20 cellular contexts compared by ENCODE assay signal in genomic region chr3:148329481-148330220, GRCh38.
A peak's percentile ranks its signal among the peaks of the same experiment; 100 is the strongest.
DNase-seq lines count a peak whose midpoint lies in the region; ATAC-seq, FAIRE-seq and TF ChIP-seq lines count a peak whose summit lies in the region.
"Had no signal": no experiment of that assay in that cellular context is flagged by ENCODE, and none has a peak within 500 bp of the region (broad histone marks: within the 10 kb centered on the region; RNA-seq: fewer than 3 reads in every experiment).

No MANE protein-coding gene starts in this region.

- no peak overlapping the region for H3K27ac ChIP-seq in H1 (ENCODE audit: low read depth, low read length)
- no peak overlapping the region for H3K27ac ChIP-seq in mesendoderm (ENCODE audit: low read depth, low read length)
- H3K27ac ChIP-seq in aorta (ENCODE audit: low read depth in 1 of 2, low read length in 2 of 2): no peak overlapping the region
- H3K27ac ChIP-seq: BLaER1, cardiac muscle cell, neutrophil, transverse colon had no signal

- H3K79me2 ChIP-seq in H1 (ENCODE audit: control insufficient read depth in 1 of 2, insufficient read depth in 2 of 2, low read length in 2 of 2): no peaks in the 10 kb centered on the region
- H3K79me2 ChIP-seq in mesendoderm (ENCODE audit: control insufficient read depth, insufficient read depth, low read length): no peaks in the 10 kb centered on the region

- H3K27me3 ChIP-seq in H1 (replicated peaks in 1 of 4; ENCODE audit: control insufficient read depth in 3 of 4, extremely low read depth in 1 of 4, insufficient read depth in 3 of 4, low read length in 3 of 4) (no peaks in the 10 kb centered on the region), mesendoderm (ENCODE audit: insufficient read depth, low read length, poor library complexity) (no peaks in the 10 kb centered on the region), aorta (ENCODE audit: control insufficient read depth in 1 of 2, insufficient read depth in 2 of 2, low read length in 1 of 2) (no peaks in the 10 kb centered on the region)
- H3K27me3 ChIP-seq: BLaER1, cardiac muscle cell, neutrophil, transverse colon had no signal

- no peak overlapping the region for H3K56ac ChIP-seq in H1 (replicated peaks; ENCODE audit: insufficient read length, low read depth, low read length)
- H3K56ac ChIP-seq in mesendoderm (ENCODE audit: low read length): no peak overlapping the region

- no peak for TF ChIP-seq POLR2A in H1 (IDR thresholded peaks at IDR 0.05; ENCODE audit: control extremely low read depth in 1 of 2, low read depth in 2 of 2, low read length in 2 of 2)

- no peaks in the 10 kb centered on the region for H3K23me2 ChIP-seq in H1 (ENCODE audit: low read depth, low read length)

- no peak for TF ChIP-seq RAD21 in H1 (IDR thresholded peaks at IDR 0.05 in 1 of 2, conservative IDR thresholded peaks at IDR 0.05 in 1 of 2; ENCODE audit: low read depth in 2 of 2, low read length in 2 of 2)

- DNase-seq in GM18507 (ENCODE audit: extremely low spot score, insufficient read length, low read depth) (no peak), NCI-H2081 treated with DMSO at 0.1 percent for 48 hours (lab: John Stamatoyannopoulos, UW) (peak; percentile 44), H1 (ENCODE audit: low read depth in 1 of 2, low spot score in 2 of 2) (no peak), mesendoderm (peak; percentile 9), aorta (no peak), cortex of kidney (lab: John Stamatoyannopoulos, UW) (no peak)
- DNase-seq: activated gamma-delta T cell treated with Interleukin-2 at 50 U/mL for 16 hours; DMS79 treated with DMSO at 0.1 percent for 48 hours; hippocampal formation; NCI-H1436; stimulated activated CD4-positive, alpha-beta T cell treated with anti-CD3 and anti-CD28 coated beads, Interleukin-4, amount 100 ng/mL, for 24 hours; transverse colon had no signal

- H3K23ac ChIP-seq in H1 (ENCODE audit: insufficient read length) (no peak overlapping the region), mesendoderm (ENCODE audit: low read length) (no peak overlapping the region)

- H3K9me3 ChIP-seq in H1 (ENCODE audit: insufficient read depth in 2 of 2, low read depth in 1 of 2, low read length in 1 of 2) (no peaks in the 10 kb centered on the region), aorta (ENCODE audit: control insufficient read depth, low read length) (no peaks in the 10 kb centered on the region)
- H3K9me3 ChIP-seq: BLaER1, neutrophil, transverse colon had no signal

- ATAC-seq in GM19397 (IDR thresholded peaks at IDR 0.05; ENCODE audit: unreplicated experiment) (no peak), HG03045 (IDR thresholded peaks at IDR 0.05; ENCODE audit: unreplicated experiment) (no peak), aorta (ENCODE audit: low FRiP score) (no peak)
- ATAC-seq: sciatic nerve had no signal

- no peak for TF ChIP-seq CTCF in H1 (IDR thresholded peaks at IDR 0.05; ENCODE audit: control extremely low read depth in 1 of 3, insufficient read depth in 1 of 3, low read depth in 1 of 3, low read length in 3 of 3)

- no peaks in the 10 kb centered on the region for H3K36me3 ChIP-seq in H1 (ENCODE audit: control insufficient read depth in 2 of 4, insufficient read depth in 4 of 4, low read length in 3 of 4)
- no peaks in the 10 kb centered on the region for H3K36me3 ChIP-seq in mesendoderm (ENCODE audit: control insufficient read depth, insufficient read depth, low read length)
- no peaks in the 10 kb centered on the region for H3K36me3 ChIP-seq in aorta (ENCODE audit: control insufficient read depth in 1 of 2, insufficient read depth in 2 of 2, low read length in 1 of 2)
- H3K36me3 ChIP-seq: BLaER1, cardiac muscle cell, neutrophil, transverse colon had no signal

- H2AFZ ChIP-seq in H1 (ENCODE audit: low read length): peak overlapping the region; percentile 68; the same call in 1 of the 2 replicates

- POLR2A ChIA-PET in H1 (lab: Charles Lee; ENCODE audit: partially characterized antibody): no interaction called here

- no peaks in the 10 kb centered on the region for H4K20me1 ChIP-seq in H1 (replicated peaks in 1 of 2; ENCODE audit: control insufficient read depth in 1 of 2, insufficient read depth in 2 of 2, low read length in 2 of 2)
- H4K20me1 ChIP-seq: BLaER1 had no signal

- no peak overlapping the region for H3K4ac ChIP-seq in H1 (replicated peaks; ENCODE audit: insufficient read length, low read depth, low read length)
- no peak overlapping the region for H3K4ac ChIP-seq in mesendoderm (ENCODE audit: low read depth, low read length)

- TF ChIP-seq EP300 in H1 (IDR thresholded peaks at IDR 0.05; ENCODE audit: borderline replicate concordance in 1 of 2, low read depth in 2 of 2, low read length in 2 of 2): no peak

- intact Hi-C loops in aorta (cut with DNase I): no loop called here

- CTCF ChIA-PET in H1 (lab: Charles Lee; ENCODE audit: partially characterized antibody): no interaction called here

- WGBS in H1 (ENCODE audit: extremely low coverage in 1 of 2, insufficient coverage in 1 of 2, insufficient read length in 1 of 2, insufficient replicate concordance in 2 of 2, low coverage in 1 of 2, low lambda C conversion rate in 2 of 2, missing lambda C conversion rate in 1 of 2), 2 experiments: 87% methylated on average over 4 of the region's 4 CpGs; no CpG with 5 or more reads in 1 of the 2 experiments
- 100% methylated on average over 1 of the region's 4 CpGs for WGBS in mesendoderm (ENCODE audit: extremely low coverage, insufficient coverage, low lambda C conversion rate)
- WGBS in aorta, 2 donors: 66 to 67% methylated on average over 4 of the region's 4 CpGs

- no peak overlapping the region for H4K91ac ChIP-seq in H1 (replicated peaks; ENCODE audit: insufficient read length, low read length)

- H4K8ac ChIP-seq in H1 (ENCODE audit: extremely low read depth, insufficient read depth, low read length): no peak overlapping the region
- H4K8ac ChIP-seq in mesendoderm (ENCODE audit: low read depth, low read length): no peak overlapping the region

- FAIRE-seq in GM18507 (lab: Jason Lieb, UNC) (peak; percentile 58), H1 (lab: Jason Lieb, UNC) (no peak)
- FAIRE-seq: endothelial cell of umbilical vein had no signal

- H3K9ac ChIP-seq in H1 (replicated peaks in 1 of 4; ENCODE audit: extremely low read depth in 1 of 4, low read depth in 3 of 4, low read length in 3 of 4) (no peak overlapping the region), mesendoderm (ENCODE audit: low read length) (no peak overlapping the region)
- H3K9ac ChIP-seq: BLaER1 had no signal

- H2BK5ac ChIP-seq in H1 (ENCODE audit: low read depth, low read length): no peak overlapping the region
- no peak overlapping the region for H2BK5ac ChIP-seq in mesendoderm (ENCODE audit: low read length)

- H3K18ac ChIP-seq in H1 (ENCODE audit: extremely low read depth, low read length): no peak overlapping the region
- no peak overlapping the region for H3K18ac ChIP-seq in mesendoderm (ENCODE audit: low read length)

- H3K14ac ChIP-seq in H1 (ENCODE audit: insufficient read length): no peak overlapping the region

- H2BK120ac ChIP-seq in H1 (replicated peaks; ENCODE audit: low read depth, low read length): no peak overlapping the region
- H2BK120ac ChIP-seq in mesendoderm (ENCODE audit: low read depth, low read length): no peak overlapping the region

- no peak overlapping the region for H2BK12ac ChIP-seq in H1 (ENCODE audit: low read depth, low read length)

- no peaks in the 10 kb centered on the region for H3K79me1 ChIP-seq in H1 (ENCODE audit: low read depth, low read length)
- no peaks in the 10 kb centered on the region for H3K79me1 ChIP-seq in mesendoderm (ENCODE audit: low read length)

- peaks cover 0 to 2% (median 0%) of the 10 kb centered on the region in 4 experiments; a peak in 1 of 7 replicates for H3K4me1 ChIP-seq in H1 (replicated peaks in 1 of 4; ENCODE audit: control insufficient read depth in 3 of 4, insufficient read depth in 4 of 4, low read length in 3 of 4)
- H3K4me1 ChIP-seq in mesendoderm (ENCODE audit: control insufficient read depth, low read depth, low read length): peaks cover 3% of the 10 kb centered on the region
- no peaks in the 10 kb centered on the region for H3K4me1 ChIP-seq in aorta (ENCODE audit: control insufficient read depth in 1 of 2, insufficient read depth in 2 of 2, low read length in 2 of 2)
- H3K4me1 ChIP-seq: BLaER1, transverse colon had no signal

- H2AK5ac ChIP-seq in H1 (ENCODE audit: low read depth, low read length): no peak overlapping the region
- H2AK5ac ChIP-seq in mesendoderm (ENCODE audit: low read length): no peak overlapping the region

- no peak overlapping the region for H2BK20ac ChIP-seq in H1 (ENCODE audit: low read length)

- no peak overlapping the region for H3K4me3 ChIP-seq in H1 (ENCODE audit: extremely low read depth in 1 of 4, insufficient read depth in 2 of 4, low read depth in 3 of 4, low read length in 4 of 4)
- H3K4me3 ChIP-seq in mesendoderm (ENCODE audit: low read length): no peak overlapping the region
- no peak overlapping the region for H3K4me3 ChIP-seq in aorta (ENCODE audit: low read length in 2 of 2)
- H3K4me3 ChIP-seq: BLaER1, cardiac muscle cell, lung, transverse colon had no signal

- H3K4me2 ChIP-seq in H1 (ENCODE audit: insufficient read depth in 1 of 2, low read depth in 2 of 2, low read length in 2 of 2) (no peak overlapping the region), mesendoderm (ENCODE audit: low read length) (no peak overlapping the region)
- H3K4me2 ChIP-seq: BLaER1 had no signal

- H2BK15ac ChIP-seq in H1 (ENCODE audit: low read length) (no peak overlapping the region), mesendoderm (replicated peaks; ENCODE audit: low read depth) (no peak overlapping the region)

- H4K5ac ChIP-seq in H1 (ENCODE audit: insufficient read length, low read depth, low read length): no peak overlapping the region
- H4K5ac ChIP-seq in mesendoderm (ENCODE audit: low read length): no peak overlapping the region

TF ChIP-seq in H1, 55 proteins besides CTCF, POLR2A, EP300 and RAD21 (continues in another document):
- no peak for TF ChIP-seq JUND (IDR thresholded peaks at IDR 0.05; ENCODE audit: low read length)
- TF ChIP-seq NANOG (IDR thresholded peaks at IDR 0.05; ENCODE audit: insufficient read depth, low read depth, low read length, poor library complexity, severe bottlenecking): no peak
- no peak for TF ChIP-seq SIN3A (conservative IDR thresholded peaks at IDR 0.05 in 1 of 2, IDR thresholded peaks at IDR 0.05 in 1 of 2; ENCODE audit: low read depth in 1 of 2, low read length in 2 of 2)
- TF ChIP-seq SP1 (IDR thresholded peaks at IDR 0.05; ENCODE audit: low read depth, low read length): no peak
- TF ChIP-seq BRCA1 (IDR thresholded peaks at IDR 0.05; ENCODE audit: low read depth, low read length): no peak
- no peak for TF ChIP-seq RBBP5 (IDR thresholded peaks at IDR 0.05; ENCODE audit: borderline replicate concordance, low read depth, low read length)
- no peak for TF ChIP-seq FOSL1 (IDR thresholded peaks at IDR 0.05; ENCODE audit: insufficient read depth, low read depth, low read length)
- TF ChIP-seq NRF1 (IDR thresholded peaks at IDR 0.05; ENCODE audit: low read depth, low read length): no peak
- no peak for TF ChIP-seq TCF12 (IDR thresholded peaks at IDR 0.05; ENCODE audit: low read depth, low read length)
- no peak for TF ChIP-seq MAX (IDR thresholded peaks at IDR 0.05)
- no peak for TF ChIP-seq CREB1 (IDR thresholded peaks at IDR 0.05)

Comparison
In these comparisons a context has a peak if more than half of its experiments do, and no peak if none do; other contexts are left out.
1. DNase-seq: peak in NCI-H2081 treated with DMSO at 0.1 percent for 48 hours (single experiment) and mesendoderm (single experiment); none in GM18507 (single experiment), H1 (0 of 2), aorta (0 of 2) and cortex of kidney (single experiment).